In genomic region chr19:3698386-3698950, GRCh38 we compare ENCODE assay signal across 8 cellular contexts. TPM values are rescaled to one million over a fixed set of nuclear protein-coding genes. Genes with fewer than 3 reads are reported as not detected.
DNase-seq lines count a peak whose midpoint lies in the region; ATAC-seq lines count a peak whose summit lies in the region.

No MANE protein-coding gene starts in this region.

- H3K9me3 ChIP-seq in CD4-positive, CD25-positive, alpha-beta regulatory T cell (ENCODE audit: control insufficient read depth in 2 of 2, low read length in 2 of 2), result no peaks in the 10 kb centered on the region
- H3K9me3 ChIP-seq in neuronal stem cell (replicated peaks in 1 of 2; ENCODE audit: control insufficient read depth in 2 of 2, insufficient read depth in 1 of 2, low read depth in 1 of 2, low read length in 2 of 2), result no peaks in the 10 kb centered on the region
- H3K9me3 ChIP-seq in effector memory CD4-positive, alpha-beta T cell (ENCODE audit: control insufficient read depth, low read length), result no peaks in the 10 kb centered on the region

- peak overlapping the region; percentile 54 to 91 (median 86) for H3K4me3 Mint-ChIP-seq in CD4-positive, CD25-positive, alpha-beta regulatory T cell
- H3K4me3 Mint-ChIP-seq in IgD-negative memory B cell, result peak overlapping the region; percentile 55 to 95 (median 84)

- H3K36me3 Mint-ChIP-seq in CD4-positive, CD25-positive, alpha-beta regulatory T cell, result no peaks in the 10 kb centered on the region
- H3K36me3 Mint-ChIP-seq in IgD-negative memory B cell, result no peaks in the 10 kb centered on the region

- H4K8ac ChIP-seq in neuronal stem cell (ENCODE audit: low read depth, low read length), result no peak overlapping the region

- no peak overlapping the region for H2BK12ac ChIP-seq in neuronal stem cell (ENCODE audit: low read length)

- WGBS in neuronal stem cell (ENCODE audit: extremely low coverage in 2 of 2, insufficient read length in 2 of 2, insufficient replicate concordance in 1 of 2), 2 donors, result no CpG with 5 or more reads among the region's 12 CpGs

- no peak overlapping the region for H2BK120ac ChIP-seq in neuronal stem cell (ENCODE audit: low read depth, low read length)

- no peak overlapping the region for H3K27ac ChIP-seq in CD4-positive, CD25-positive, alpha-beta regulatory T cell (ENCODE audit: insufficient read depth, low read length, poor library complexity, severe bottlenecking)
- H3K27ac ChIP-seq in cingulate gyrus (ENCODE audit: low read depth, low read length) (peak overlapping the region; percentile 39), neuronal stem cell (replicated peaks; ENCODE audit: low read length) (no peak overlapping the region)
- H3K27ac ChIP-seq in effector memory CD4-positive, alpha-beta T cell (ENCODE audit: insufficient read depth, low read length, poor library complexity, severe bottlenecking), result no peak overlapping the region

- H3K4me3 ChIP-seq in CD4-positive, CD25-positive, alpha-beta regulatory T cell (ENCODE audit: low read depth, low read length), result no peak overlapping the region
- peak overlapping the region in 1 of 2 donors; percentile 89 for H3K4me3 ChIP-seq in neuronal stem cell (ENCODE audit: low read length in 2 of 2)
- H3K4me3 ChIP-seq in effector memory CD4-positive, alpha-beta T cell (ENCODE audit: insufficient read depth, low read depth, low read length, poor library complexity, severe bottlenecking), result no peak overlapping the region

- peak overlapping the region; percentile 8 for H2AK5ac ChIP-seq in neuronal stem cell (ENCODE audit: low read depth, low read length)

- peak overlapping the region in 1 of 3 donors; percentile 88 for H3K27ac Mint-ChIP-seq in CD4-positive, CD25-positive, alpha-beta regulatory T cell
- peak overlapping the region in 1 of 3 donors; percentile 81 for H3K27ac Mint-ChIP-seq in IgD-negative memory B cell

- H3K14ac ChIP-seq in neuronal stem cell (ENCODE audit: low read length), result no peak overlapping the region

- no peak overlapping the region for H2BK15ac ChIP-seq in neuronal stem cell (ENCODE audit: low read length)

- no peaks in the 10 kb centered on the region for H3K9me3 Mint-ChIP-seq in CD4-positive, CD25-positive, alpha-beta regulatory T cell
- H3K9me3 Mint-ChIP-seq in IgD-negative memory B cell, result no peaks in the 10 kb centered on the region

- H3K4ac ChIP-seq in neuronal stem cell (ENCODE audit: low read length), result no peak overlapping the region

- peaks cover 17% of the 10 kb centered on the region for H3K4me1 ChIP-seq in CD4-positive, CD25-positive, alpha-beta regulatory T cell (ENCODE audit: control insufficient read depth, insufficient read depth, low read length, poor library complexity, severe bottlenecking)
- H3K4me1 ChIP-seq in neuronal stem cell (ENCODE audit: control insufficient read depth in 2 of 2, insufficient read depth in 1 of 2, low read depth in 1 of 2, low read length in 2 of 2), result peaks cover 6 to 8% of the 10 kb centered on the region in 2 donors
- peaks cover 13% of the 10 kb centered on the region for H3K4me1 ChIP-seq in effector memory CD4-positive, alpha-beta T cell (ENCODE audit: control insufficient read depth, insufficient read depth, low read length, poor library complexity, severe bottlenecking)

- H4K91ac ChIP-seq in neuronal stem cell (ENCODE audit: low read depth, low read length, poor library complexity), result no peak overlapping the region

- no peak for DNase-seq in CD4-positive, CD25-positive, alpha-beta regulatory T cell
- no peak for DNase-seq in neuronal stem cell (ENCODE audit: low spot score)
- no peak for DNase-seq in NCI-H2107 treated with DMSO at 0.1 percent for 48 hours (lab: John Stamatoyannopoulos, UW; ENCODE audit: unreplicated experiment)
- no peak for DNase-seq in stimulated activated CD4-positive, alpha-beta T cell treated with anti-CD3 and anti-CD28 coated beads, Interleukin-2, amount 100 ng/mL, for 48 hours
- DNase-seq in DMS 273 treated with DMSO at 0.1 percent for 48 hours (lab: John Stamatoyannopoulos, UW), result no peak
- no peak for DNase-seq in effector memory CD4-positive, alpha-beta T cell

- peaks cover 0 to 43% (median 11%) of the 10 kb centered on the region in 4 donors for H3K4me1 Mint-ChIP-seq in CD4-positive, CD25-positive, alpha-beta regulatory T cell
- peaks cover 12 to 15% (median 14%) of the 10 kb centered on the region in 3 donors for H3K4me1 Mint-ChIP-seq in IgD-negative memory B cell

- peak overlapping the region; percentile 90 for H3K23ac ChIP-seq in neuronal stem cell (ENCODE audit: low read depth, low read length, poor library complexity)

- peaks cover 39% of the 10 kb centered on the region for H3K79me1 ChIP-seq in neuronal stem cell (ENCODE audit: low read depth, low read length)

- H3K36me3 ChIP-seq in CD4-positive, CD25-positive, alpha-beta regulatory T cell (ENCODE audit: control insufficient read depth, insufficient read depth, low read length), result no peaks in the 10 kb centered on the region
- no peaks in the 10 kb centered on the region for H3K36me3 ChIP-seq in neuronal stem cell (replicated peaks in 1 of 2; ENCODE audit: control insufficient read depth in 2 of 2, insufficient read depth in 2 of 2, low read length in 2 of 2)
- H3K36me3 ChIP-seq in effector memory CD4-positive, alpha-beta T cell (ENCODE audit: control insufficient read depth, insufficient read depth, low read length), result peaks cover 5% of the 10 kb centered on the region

- no peak overlapping the region for H3K9ac ChIP-seq in neuronal stem cell (ENCODE audit: low read depth, low read length, poor library complexity)

- no peaks in the 10 kb centered on the region for H3K27me3 Mint-ChIP-seq in CD4-positive, CD25-positive, alpha-beta regulatory T cell
- no peaks in the 10 kb centered on the region for H3K27me3 Mint-ChIP-seq in IgD-negative memory B cell

- ATAC-seq in CD4-positive, CD25-positive, alpha-beta regulatory T cell (ENCODE audit: low read depth in 2 of 2), result no peak

- no peaks in the 10 kb centered on the region for H3K27me3 ChIP-seq in CD4-positive, CD25-positive, alpha-beta regulatory T cell (ENCODE audit: control insufficient read depth, insufficient read depth, low read length)
- H3K27me3 ChIP-seq in neuronal stem cell (ENCODE audit: control insufficient read depth in 3 of 3, insufficient read depth in 3 of 3, low read depth in 1 of 3, low read length in 3 of 3), result no peaks in the 10 kb centered on the region
- no peaks in the 10 kb centered on the region for H3K27me3 ChIP-seq in effector memory CD4-positive, alpha-beta T cell (replicated peaks; ENCODE audit: control insufficient read depth, insufficient read depth, low read length, poor library complexity, severe bottlenecking)

- no peak overlapping the region for H2BK5ac ChIP-seq in neuronal stem cell (ENCODE audit: low read length)

- no peak overlapping the region for H3K4me2 ChIP-seq in neuronal stem cell (ENCODE audit: insufficient read depth, low read length, poor library complexity, severe bottlenecking)

- H2AFZ ChIP-seq in neuronal stem cell (ENCODE audit: low read length), result no peak overlapping the region

- H3K18ac ChIP-seq in neuronal stem cell (ENCODE audit: low read length), result no peak overlapping the region

RNA-seq across cellular contexts. Expression of gene PIP5K1C, which starts 1.8 kb away (rescaled TPM):
- 28.1 TPM for total RNA-seq in CD4-positive, CD25-positive, alpha-beta regulatory T cell
- polyA plus RNA-seq in CD4-positive, CD25-positive, alpha-beta regulatory T cell, result 1 to 10 TPM; 3.8 to 5.7 (median 4.2) TPM
- polyA plus RNA-seq in IgD-negative memory B cell, result 11.5 TPM
- 25.4 TPM for polyA plus RNA-seq in neuronal stem cell (2013, experiment 1 of 2)
- 24.7 TPM for polyA plus RNA-seq in neuronal stem cell (2013, experiment 2 of 2)

RNA-seq across cellular contexts. Expression of gene TJP3, which starts 9.7 kb away (rescaled TPM):
- total RNA-seq in CD4-positive, CD25-positive, alpha-beta regulatory T cell, result 20.6 TPM
- 10 to 100 TPM; 22.9 to 34.4 (median 29.9) TPM for polyA plus RNA-seq in CD4-positive, CD25-positive, alpha-beta regulatory T cell
- polyA plus RNA-seq in IgD-negative memory B cell, result 4.9 TPM
- polyA plus RNA-seq in neuronal stem cell (2013, experiment 1 of 2), result 23.4 TPM
- polyA plus RNA-seq in neuronal stem cell (2013, experiment 2 of 2), result 21.0 TPM
